In the genomic region with DNA sequence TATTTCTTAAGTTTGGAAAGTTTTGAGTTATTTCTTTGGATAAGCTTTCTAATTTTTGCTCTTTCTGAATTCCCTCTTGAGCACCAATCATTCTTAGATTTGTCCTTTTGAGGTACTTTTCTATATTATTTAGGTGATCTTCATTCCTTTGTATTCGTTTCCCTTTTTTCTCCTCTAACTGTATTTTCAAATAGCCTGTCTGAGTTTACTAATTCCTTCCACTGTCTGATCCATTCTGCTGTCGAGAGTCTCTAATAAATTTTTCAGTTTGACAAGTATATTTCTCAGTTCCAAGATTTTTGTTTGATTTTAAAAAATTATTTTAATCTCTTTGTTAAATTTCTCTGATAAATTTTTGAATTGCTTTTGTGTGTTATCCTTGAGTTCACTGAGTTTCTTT, we compare ENCODE assay signal across 42 cellular contexts. TPM values are rescaled to one million over a fixed set of nuclear protein-coding genes. Genes with fewer than 3 reads are reported as not detected.
"Had no signal": no experiment of that assay in that cellular context is flagged by ENCODE, and none has a peak within 500 bp of the region (broad histone marks: within the 10 kb centered on the region; RNA-seq: fewer than 3 reads in every experiment).

No MANE protein-coding gene starts in this region.

- DNase-seq: activated effector memory CD4-positive, alpha-beta T cell treated with anti-CD3 and anti-CD28 coated beads, Interleukin-2, amount 50 U/mL, for 16 hours; activated effector memory CD4-positive, alpha-beta T cell treated with Interleukin-2 at 50 U/mL for 16 hours; activated gamma-delta T cell; activated gamma-delta T cell treated with Interleukin-2 at 50 U/mL for 16 hours; activated naive CD4-positive, alpha-beta T cell; activated naive CD4-positive, alpha-beta T cell treated with anti-CD3 and anti-CD28 coated beads for 36 hours; activated naive CD4-positive, alpha-beta T cell treated with anti-CD3 and anti-CD28 coated beads, Interleukin-2, amount 10 ng/mL, durations not matched to agents 7 days and 5 days; activated naive CD4-positive, alpha-beta T cell treated with anti-CD3 and anti-CD28 coated beads, Interleukin-2, amount 50 U/mL, for 16 hours; activated naive CD4-positive, alpha-beta T cell treated with Interleukin-2 at 50 U/mL for 16 hours; activated naive CD8-positive, alpha-beta T cell treated with anti-CD3 and anti-CD28 coated beads for 36 hours; activated T-cell treated with anti-CD3 and anti-CD28 coated beads, Interleukin-2, amount 50 U/mL, for 1 hour; activated T-cell treated with anti-CD3 and anti-CD28 coated beads, Interleukin-2, amount 50 U/mL, for 24 hours; activated T-cell treated with anti-CD3 and anti-CD28 coated beads, Interleukin-2, amount 50 U/mL, for 4 hours; activated T-cell treated with anti-CD3 and anti-CD28 coated beads, Interleukin-2, amount 50 U/mL, for 48 hours; activated T-cell treated with anti-CD3 and anti-CD28 coated beads, Interleukin-2, amount 50 U/mL, for 72 hours; adrenal gland; amniotic stem cell; amygdala; anterior cingulate cortex; aorta; body of pancreas; brain microvascular endothelial cell; caudate nucleus; central memory CD4-positive, alpha-beta T cell; cerebellar nuclear complex had no signal

- H3K4me1 ChIP-seq: adrenal gland, ascending aorta, breast epithelium had no signal

- H3K36me3 ChIP-seq: adrenal gland, ascending aorta, brain microvascular endothelial cell, breast epithelium, cardiac muscle cell had no signal

- H3K4me3 Mint-ChIP-seq: activated naive CD4-positive, alpha-beta T cell treated with anti-CD3 and anti-CD28 coated beads for 36 hours; activated naive CD4-positive, alpha-beta T cell treated with anti-CD3 and anti-CD28 coated beads, Interleukin-2, amount 10 ng/mL, durations not matched to agents 7 days and 5 days; activated naive CD4-positive, alpha-beta T cell treated with anti-CD3 and anti-CD28 coated beads, Interleukin-2, amount 50 U/mL, for 24 hours; activated naive CD8-positive, alpha-beta T cell; activated naive CD8-positive, alpha-beta T cell treated with anti-CD3 and anti-CD28 coated beads for 36 hours; activated T-cell treated with anti-CD3 and anti-CD28 coated beads, Interleukin-2, amount 50 U/mL, for 24 hours; activated T-cell treated with anti-CD3 and anti-CD28 coated beads, Interleukin-2, amount 50 U/mL, for 4 hours; activated T-cell treated with anti-CD3 and anti-CD28 coated beads, Interleukin-2, amount 50 U/mL, for 72 hours; activated T-helper 1 cell treated with anti-CD3 and anti-CD28 coated beads, Interleukin-12 subunit alpha, Interleukin-12 subunit beta, Interleukin-2, Interleukin-4 antibody, amounts not matched to agents 30 ng/mL and 10 ng/mL and 1 ng/mL, durations not matched to agents 14 hours and 24 hours and 36 hours; activated T-helper 17 cell treated with anti-CD3 and anti-CD28 coated beads, Interleukin-2, amount 50 U/mL, for 72 hours; brain; central memory CD8-positive, alpha-beta T cell had no signal

- H3K4me3 ChIP-seq: adrenal gland, ascending aorta, body of pancreas, breast epithelium, cardiac muscle cell had no signal

- ATAC-seq: activated naive CD4-positive, alpha-beta T cell treated with anti-CD3 and anti-CD28 coated beads, Interleukin-2, amount 50 U/mL, for 72 hours; activated T-cell treated with anti-CD3 and anti-CD28 coated beads, Interleukin-2, amount 50 U/mL, for 4 hours; activated T-cell treated with anti-CD3 and anti-CD28 coated beads, Interleukin-2, amount 50 U/mL, for 72 hours; activated T-helper 17 cell treated with anti-CD3 and anti-CD28 coated beads, Interleukin-2, amount 50 U/mL, for 72 hours; body of pancreas had no signal

- H3K27me3 ChIP-seq: ascending aorta, body of pancreas, brain microvascular endothelial cell had no signal

- FAIRE-seq: astrocyte, bronchial epithelial cell had no signal

- H3K9me3 ChIP-seq: adrenal gland, ascending aorta, body of pancreas, breast epithelium had no signal

- H3K9me3 Mint-ChIP-seq: activated naive CD4-positive, alpha-beta T cell treated with anti-CD3 and anti-CD28 coated beads for 36 hours; activated naive CD4-positive, alpha-beta T cell treated with anti-CD3 and anti-CD28 coated beads, Interleukin-2, amount 10 ng/mL, durations not matched to agents 7 days and 5 days; activated naive CD4-positive, alpha-beta T cell treated with anti-CD3 and anti-CD28 coated beads, Interleukin-2, amount 50 U/mL, for 24 hours; activated naive CD4-positive, alpha-beta T cell treated with anti-CD3 and anti-CD28 coated beads, Interleukin-2, amount 50 U/mL, for 72 hours; activated naive CD8-positive, alpha-beta T cell treated with anti-CD3 and anti-CD28 coated beads for 36 hours; activated T-cell treated with anti-CD3 and anti-CD28 coated beads, Interleukin-2, amount 50 U/mL, for 24 hours; activated T-cell treated with anti-CD3 and anti-CD28 coated beads, Interleukin-2, amount 50 U/mL, for 4 hours; activated T-cell treated with anti-CD3 and anti-CD28 coated beads, Interleukin-2, amount 50 U/mL, for 72 hours; activated T-helper 1 cell treated with anti-CD3 and anti-CD28 coated beads, Interleukin-12 subunit alpha, Interleukin-12 subunit beta, Interleukin-2, Interleukin-4 antibody, amounts not matched to agents 30 ng/mL and 10 ng/mL and 1 ng/mL, durations not matched to agents 14 hours and 24 hours and 36 hours; activated T-helper 17 cell treated with anti-CD3 and anti-CD28 coated beads, Interleukin-2, amount 50 U/mL, for 72 hours; activated T-helper 2 cell treated with anti-CD3 and anti-CD28 coated beads, Interferon-gamma antibody, Interleukin-2, Interleukin-4, amounts not matched to agents 10 μg/mL and 5 μg/mL and 100 μg/mL, durations not matched to agents 14 hours and 24 hours and 36 hours; central memory CD8-positive, alpha-beta T cell had no signal

- H3K36me3 Mint-ChIP-seq: activated naive CD4-positive, alpha-beta T cell treated with anti-CD3 and anti-CD28 coated beads, Interleukin-2, amount 10 ng/mL, durations not matched to agents 7 days and 5 days; activated naive CD8-positive, alpha-beta T cell treated with anti-CD3 and anti-CD28 coated beads for 36 hours; brain had no signal

- H3K27ac ChIP-seq: adrenal gland, ascending aorta, body of pancreas, brain microvascular endothelial cell, breast epithelium, cardiac muscle cell had no signal

- H3K27ac Mint-ChIP-seq: activated naive CD4-positive, alpha-beta T cell treated with anti-CD3 and anti-CD28 coated beads for 36 hours; activated naive CD4-positive, alpha-beta T cell treated with anti-CD3 and anti-CD28 coated beads, Interleukin-2, amount 10 ng/mL, durations not matched to agents 7 days and 5 days; activated naive CD4-positive, alpha-beta T cell treated with anti-CD3 and anti-CD28 coated beads, Interleukin-2, amount 50 U/mL, for 24 hours; activated naive CD4-positive, alpha-beta T cell treated with anti-CD3 and anti-CD28 coated beads, Interleukin-2, amount 50 U/mL, for 72 hours; activated naive CD8-positive, alpha-beta T cell; activated naive CD8-positive, alpha-beta T cell treated with anti-CD3 and anti-CD28 coated beads for 36 hours; activated T-cell treated with anti-CD3 and anti-CD28 coated beads, Interleukin-2, amount 50 U/mL, for 24 hours; activated T-cell treated with anti-CD3 and anti-CD28 coated beads, Interleukin-2, amount 50 U/mL, for 72 hours; activated T-helper 1 cell treated with anti-CD3 and anti-CD28 coated beads, Interleukin-12 subunit alpha, Interleukin-12 subunit beta, Interleukin-2, Interleukin-4 antibody, amounts not matched to agents 30 ng/mL and 10 ng/mL and 1 ng/mL, durations not matched to agents 14 hours and 24 hours and 36 hours; activated T-helper 17 cell treated with anti-CD3 and anti-CD28 coated beads, Interleukin-2, amount 50 U/mL, for 72 hours; activated T-helper 2 cell treated with anti-CD3 and anti-CD28 coated beads, Interferon-gamma antibody, Interleukin-2, Interleukin-4, amounts not matched to agents 10 μg/mL and 5 μg/mL and 100 μg/mL, durations not matched to agents 14 hours and 24 hours and 36 hours; brain had no signal

RNA-seq across cellular contexts. Expression of gene ZNF311, which starts 16.3 kb away (rescaled TPM):
- total RNA-seq: ascending aorta, body of pancreas had no signal

RNA-seq across cellular contexts. Expression of gene OR2W1, which starts 23.5 kb away (rescaled TPM):
- total RNA-seq: activated naive CD4-positive, alpha-beta T cell treated with anti-CD3 and anti-CD28 coated beads for 36 hours; activated naive CD4-positive, alpha-beta T cell treated with anti-CD3 and anti-CD28 coated beads, Interleukin-2, amount 50 U/mL, for 72 hours; activated naive CD8-positive, alpha-beta T cell treated with anti-CD3 and anti-CD28 coated beads for 36 hours; activated T-cell treated with anti-CD3 and anti-CD28 coated beads, Interleukin-2, amount 50 U/mL, for 4 hours; activated T-cell treated with anti-CD3 and anti-CD28 coated beads, Interleukin-2, amount 50 U/mL, for 72 hours; activated T-helper 1 cell treated with anti-CD3 and anti-CD28 coated beads, Interleukin-12 subunit alpha, Interleukin-12 subunit beta, Interleukin-2, Interleukin-4 antibody, amounts not matched to agents 30 ng/mL and 10 ng/mL and 1 ng/mL, durations not matched to agents 14 hours and 24 hours and 36 hours; activated T-helper 17 cell treated with anti-CD3 and anti-CD28 coated beads, Interleukin-2, amount 50 U/mL, for 72 hours; activated T-helper 2 cell treated with anti-CD3 and anti-CD28 coated beads, Interferon-gamma antibody, Interleukin-2, Interleukin-4, amounts not matched to agents 10 μg/mL and 5 μg/mL and 100 μg/mL, durations not matched to agents 14 hours and 24 hours and 36 hours; adrenal gland; aorta; ascending aorta; astrocyte; body of pancreas; breast epithelium; bronchial epithelial cell; cardiac muscle cell; cardiac septum; cerebellum; chondrocyte had no signal
- polyA plus RNA-seq: adipose tissue, adrenal gland, aorta, cardiac muscle cell had no signal
